In genomic region chr3:45966969-45967640, GRCh38 we compare ENCODE assay signal across 20 cellular contexts. TPM values are rescaled to one million over a fixed set of nuclear protein-coding genes. Genes with fewer than 3 reads are reported as not detected.
DNase-seq lines count a peak whose midpoint lies in the region; ATAC-seq and TF ChIP-seq lines count a peak whose summit lies in the region.
"Had no signal": no experiment of that assay in that cellular context is flagged by ENCODE, and none has a peak within 500 bp of the region (broad histone marks: within the 10 kb centered on the region; RNA-seq: fewer than 3 reads in every experiment).

No MANE protein-coding gene starts in this region.

- ATAC-seq in activated T-cell treated with anti-CD3 and anti-CD28 coated beads, Interleukin-2, amount 50 U/mL, for 72 hours (replicated peaks in 1 of 2) = no peak
- no peak for ATAC-seq in GM21423 (IDR thresholded peaks at IDR 0.05; ENCODE audit: unreplicated experiment)
- no peak for ATAC-seq in GM18519 (IDR thresholded peaks at IDR 0.05; ENCODE audit: low FRiP score, unreplicated experiment)

- H3K9me3 Mint-ChIP-seq in MCF 10A (ENCODE audit: unreplicated experiment) = no peaks in the 10 kb centered on the region
- H3K9me3 Mint-ChIP-seq in brain = no peaks in the 10 kb centered on the region
- no peaks in the 10 kb centered on the region for H3K9me3 Mint-ChIP-seq in activated T-cell treated with anti-CD3 and anti-CD28 coated beads, Interleukin-2, amount 50 U/mL, for 72 hours
- H3K9me3 Mint-ChIP-seq: nephron had no signal

- no peak overlapping the region for H3K27ac Mint-ChIP-seq in MCF 10A (ENCODE audit: low read depth, unreplicated experiment)
- H3K27ac Mint-ChIP-seq in brain = peak overlapping the region in 3 of 5 experiments; percentile 44 to 81 (median 73)
- H3K27ac Mint-ChIP-seq in activated T-cell treated with anti-CD3 and anti-CD28 coated beads, Interleukin-2, amount 50 U/mL, for 72 hours = no peak overlapping the region

- TF ChIP-seq CTCF in MCF 10A (IDR thresholded peaks at IDR 0.05; ENCODE audit: unreplicated experiment) = no peak
- TF ChIP-seq CTCF in breast epithelium (IDR thresholded peaks at IDR 0.05) = no peak
- no peak for TF ChIP-seq CTCF in brain (conservative IDR thresholded peaks at IDR 0.05)
- no peak for TF ChIP-seq CTCF in thyroid gland (IDR thresholded peaks at IDR 0.05)

- POLR2A ChIA-PET in MCF 10A (lab: Yijun Ruan, JAX) = interaction anchor here (0.6 kb wide), 1 partner anchor 27 kb away, joined by 3 read pairs; no protein-coding TSS in a partner anchor

- H3K4me1 ChIP-seq in breast epithelium (no peaks in the 10 kb centered on the region), thyroid gland (peaks cover 33 to 37% of the 10 kb centered on the region in 2 donors)

- intact Hi-C loops in MCF 10A (cut with micrococcal nuclease) (no loop called here), breast epithelium (cut with DNase I; ENCODE audit: low total_unique reads) (no loop called here), thyroid gland (cut with DNase I) (no loop called here)

- no peaks in the 10 kb centered on the region for H3K4me1 Mint-ChIP-seq in MCF 10A (ENCODE audit: insufficient read depth, unreplicated experiment)
- H3K4me1 Mint-ChIP-seq in brain = peaks cover 24% of the 10 kb centered on the region
- peaks cover 88% of the 10 kb centered on the region for H3K4me1 Mint-ChIP-seq in activated T-cell treated with anti-CD3 and anti-CD28 coated beads, Interleukin-2, amount 50 U/mL, for 72 hours (ENCODE audit: low read depth)

- H3K27ac ChIP-seq in breast epithelium = peak overlapping the region in 1 of 2 donors; percentile 44
- peak overlapping the region; percentile 20 to 75 (median 70) for H3K27ac ChIP-seq in thyroid gland
- H3K27ac ChIP-seq: cardiac muscle cell, HL-60, KMS-11 had no signal

- 51 to 75% methylated on average over 12 to 16 of the region's 16 CpGs for WGBS in thyroid gland, 2 donors

- H3K27me3 Mint-ChIP-seq in MCF 10A (ENCODE audit: insufficient read depth, unreplicated experiment) (no peaks in the 10 kb centered on the region), brain (no peaks in the 10 kb centered on the region)
- H3K27me3 Mint-ChIP-seq in activated T-cell treated with anti-CD3 and anti-CD28 coated beads, Interleukin-2, amount 50 U/mL, for 72 hours (ENCODE audit: low read depth) = no peaks in the 10 kb centered on the region

- H3K4me3 ChIP-seq in breast epithelium (no peak overlapping the region), thyroid gland (replicated peaks in 1 of 3) (no peak overlapping the region)
- H3K4me3 ChIP-seq: cardiac muscle cell, spleen had no signal

- H3K36me3 Mint-ChIP-seq in MCF 10A (ENCODE audit: insufficient read depth, unreplicated experiment) (peaks cover 54% of the 10 kb centered on the region), brain (peaks cover 35% of the 10 kb centered on the region)
- peaks cover 22 to 37% of the 10 kb centered on the region in 2 donors for H3K36me3 Mint-ChIP-seq in activated T-cell treated with anti-CD3 and anti-CD28 coated beads, Interleukin-2, amount 50 U/mL, for 72 hours (ENCODE audit: insufficient read depth in 2 of 2)

- DNase-seq in MCF 10A (ENCODE audit: unreplicated experiment) (no peak), breast epithelium (ENCODE audit: low spot score in 2 of 2) (no peak), medulla oblongata (ENCODE audit: extremely low spot score) (peak; percentile 76), thyroid gland (peak; percentile 64 to 66)
- no peak for DNase-seq in activated T-cell treated with anti-CD3 and anti-CD28 coated beads, Interleukin-2, amount 50 U/mL, for 72 hours
- DNase-seq: activated CD4-positive, alpha-beta T cell treated with anti-CD3 and anti-CD28 coated beads, Interleukin-2, amount 50 U/mL, for 1 hour; activated gamma-delta T cell; glutamatergic neuron; NCI-H1436 treated with DMSO at 0.1 percent for 48 hours; NCI-H510A treated with DMSO at 0.1 percent for 48 hours; spleen; T-helper 9 cell had no signal

- CTCF ChIA-PET in MCF 10A (lab: Yijun Ruan, JAX) = interaction anchor here (0.8 to 4.5 kb wide), 7 partner anchors 9 to 112 kb away, joined by 3 to 35 read pairs (median 4); partner anchors contain the start of gene CXCR6

- H3K9me3 ChIP-seq in breast epithelium = no peaks in the 10 kb centered on the region
- no peaks in the 10 kb centered on the region for H3K9me3 ChIP-seq in thyroid gland
- H3K9me3 ChIP-seq: spleen had no signal

- H3K36me3 ChIP-seq in breast epithelium = peaks cover 17% of the 10 kb centered on the region
- peaks cover 48 to 68% of the 10 kb centered on the region in 2 donors for H3K36me3 ChIP-seq in thyroid gland

- H3K27me3 ChIP-seq in breast epithelium = no peaks in the 10 kb centered on the region
- H3K27me3 ChIP-seq in thyroid gland = no peaks in the 10 kb centered on the region
- H3K27me3 ChIP-seq: cardiac muscle cell, spleen had no signal

- H3K4me3 Mint-ChIP-seq in MCF 10A (ENCODE audit: unreplicated experiment) (no peak overlapping the region), brain (no peak overlapping the region)
- H3K4me3 Mint-ChIP-seq in activated T-cell treated with anti-CD3 and anti-CD28 coated beads, Interleukin-2, amount 50 U/mL, for 72 hours = peak overlapping the region in 1 of 2 donors; percentile 15
- H3K4me3 Mint-ChIP-seq: nephron had no signal

- TF ChIP-seq POLR2A in breast epithelium (IDR thresholded peaks at IDR 0.05) = no peak
- TF ChIP-seq POLR2A in thyroid gland (IDR thresholded peaks at IDR 0.05) = no peak

- BruUV-seq in MCF 10A (replicated peaks; lab: Mats Ljungman, UMichigan) = TSS peak; percentile 31

RNA-seq across cellular contexts. Expression of gene CXCR6, which starts 23.8 kb away (rescaled TPM):
- total RNA-seq in MCF 10A (2022) (not detected in 2 replicates), breast epithelium (1 to 10 TPM in 2 of 3 donors, under 1 TPM in 1; 0.64 to 4.5 (median 4.3) TPM), thyroid gland (1 to 10 TPM; 2.1 to 4.4 (median 3.4) TPM)
- not detected for polyA plus RNA-seq in brain (ENCODE audit: insufficient read depth, low read depth, low replicate concordance)
- 10 to 100 TPM in 1 of 2 donors, 1 to 10 TPM in 1; 2.0 to 13.1 TPM for total RNA-seq in activated T-cell treated with anti-CD3 and anti-CD28 coated beads, Interleukin-2, amount 50 U/mL, for 72 hours
- total RNA-seq: cardiac muscle cell, endothelial cell of umbilical vein had no signal
- polyA plus RNA-seq: endothelial cell of umbilical vein had no signal

RNA-seq across cellular contexts. Expression of gene FYCO1, which starts 28.5 kb away (rescaled TPM):
- total RNA-seq in MCF 10A (2022) (17.0 and 18.4 TPM in 2 replicates), breast epithelium (10 to 100 TPM; 40.7 to 48.2 (median 44.6) TPM), thyroid gland (10 to 100 TPM; 38.2 to 66.6 (median 50.5) TPM)
- polyA plus RNA-seq in brain (ENCODE audit: insufficient read depth, low read depth, low replicate concordance) = 5.5 TPM
- total RNA-seq in activated T-cell treated with anti-CD3 and anti-CD28 coated beads, Interleukin-2, amount 50 U/mL, for 72 hours = 10 to 100 TPM; 17.6 to 25.1 TPM

Comparison
In these comparisons a context has a peak if more than half of its experiments do, and no peak if none do; other contexts are left out.
1. DNase-seq: peak in medulla oblongata (single experiment) and thyroid gland (2 of 2); none in MCF 10A (single experiment), breast epithelium (0 of 2) and activated T-cell treated with anti-CD3 and anti-CD28 coated beads, Interleukin-2, amount 50 U/mL, for 72 hours (0 of 2).
2. H3K27ac Mint-ChIP-seq: peak in brain (3 of 5); none in MCF 10A (single experiment) and activated T-cell treated with anti-CD3 and anti-CD28 coated beads, Interleukin-2, amount 50 U/mL, for 72 hours (single experiment).